ENCODE assay signal across 1 cellular context in genomic region chr1:109425902-109426277, GRCh38.
A peak's percentile ranks its signal among the peaks of the same experiment; 100 is the strongest.
TF ChIP-seq lines count a peak whose summit lies in the region.

No MANE protein-coding gene starts in this region.

TF ChIP-seq in K562, 482 proteins besides CTCF, POLR2A, EP300 and RAD21 (continued from another document):
- TF ChIP-seq RB1 (IDR thresholded peaks at IDR 0.05; ENCODE audit: low read depth) (0 out of 2 replicates have a peak, but pooled peaks have one; percentile 53), RBM39 (optimal IDR thresholded peaks at IDR 0.05; ENCODE audit: low read depth, low read length) (no peak), NFRKB (IDR thresholded peaks at IDR 0.05; ENCODE audit: low read depth) (peak; percentile 70; the same call in 1 of the 2 replicates), ZNF316 (IDR thresholded peaks at IDR 0.05) (peak; percentile 89)
TF ChIP-seq in K562: peak in this region for 79.
